ENCODE assay signal across 13 cellular contexts in genomic region chr5:52789867-52790266, GRCh38. TPM values are rescaled to one million over a fixed set of nuclear protein-coding genes. Genes with fewer than 3 reads are reported as not detected.
DNase-seq lines count a peak whose midpoint lies in the region; ATAC-seq and TF ChIP-seq lines count a peak whose summit lies in the region.
"Had no signal": no experiment of that assay in that cellular context is flagged by ENCODE, and none has a peak within 500 bp of the region (broad histone marks: within the 10 kb centered on the region; RNA-seq: fewer than 3 reads in every experiment).

No MANE protein-coding gene starts in this region.

- no peak for TF ChIP-seq EP300 in upper lobe of left lung (IDR thresholded peaks at IDR 0.05)

- DNase-seq in activated naive CD4-positive, alpha-beta T cell treated with anti-CD3 and anti-CD28 coated beads, Interleukin-2, amount 10 ng/mL, durations not matched to agents 7 days and 5 days: no peak
- DNase-seq in upper lobe of left lung: no peak
- no peak for DNase-seq in endodermal cell
- DNase-seq: activated T-cell treated with anti-CD3 and anti-CD28 coated beads, Interleukin-2, amount 50 U/mL, for 72 hours; caudate nucleus; H9 had no signal

- H3K36me3 Mint-ChIP-seq in activated naive CD4-positive, alpha-beta T cell treated with anti-CD3 and anti-CD28 coated beads, Interleukin-2, amount 50 U/mL, for 24 hours: peaks cover 3% of the 10 kb centered on the region
- H3K36me3 Mint-ChIP-seq in activated naive CD4-positive, alpha-beta T cell treated with anti-CD3 and anti-CD28 coated beads, Interleukin-2, amount 10 ng/mL, durations not matched to agents 7 days and 5 days: no peaks in the 10 kb centered on the region
- H3K36me3 Mint-ChIP-seq in activated T-helper 17 cell treated with anti-CD3 and anti-CD28 coated beads, Interleukin-2, amount 50 U/mL, for 72 hours (ENCODE audit: low read depth): no peaks in the 10 kb centered on the region
- H3K36me3 Mint-ChIP-seq in endodermal cell (ENCODE audit: low read depth): no peaks in the 10 kb centered on the region
- H3K36me3 Mint-ChIP-seq: IgD-negative memory B cell had no signal

- peak overlapping the region; percentile 94 for H3K4me3 Mint-ChIP-seq in activated naive CD4-positive, alpha-beta T cell treated with anti-CD3 and anti-CD28 coated beads, Interleukin-2, amount 50 U/mL, for 24 hours
- H3K4me3 Mint-ChIP-seq in activated naive CD4-positive, alpha-beta T cell treated with anti-CD3 and anti-CD28 coated beads, Interleukin-2, amount 10 ng/mL, durations not matched to agents 7 days and 5 days: no peak overlapping the region
- peak overlapping the region; percentile 87 for H3K4me3 Mint-ChIP-seq in activated T-helper 17 cell treated with anti-CD3 and anti-CD28 coated beads, Interleukin-2, amount 50 U/mL, for 72 hours
- H3K4me3 Mint-ChIP-seq in endodermal cell: no peak overlapping the region

- no peaks in the 10 kb centered on the region for H3K9me3 Mint-ChIP-seq in activated naive CD4-positive, alpha-beta T cell treated with anti-CD3 and anti-CD28 coated beads, Interleukin-2, amount 50 U/mL, for 24 hours
- no peaks in the 10 kb centered on the region for H3K9me3 Mint-ChIP-seq in activated naive CD4-positive, alpha-beta T cell treated with anti-CD3 and anti-CD28 coated beads, Interleukin-2, amount 10 ng/mL, durations not matched to agents 7 days and 5 days
- H3K9me3 Mint-ChIP-seq in activated T-helper 17 cell treated with anti-CD3 and anti-CD28 coated beads, Interleukin-2, amount 50 U/mL, for 72 hours: no peaks in the 10 kb centered on the region
- H3K9me3 Mint-ChIP-seq in endodermal cell: no peaks in the 10 kb centered on the region
- H3K9me3 Mint-ChIP-seq: activated T-cell treated with anti-CD3 and anti-CD28 coated beads, Interleukin-2, amount 50 U/mL, for 72 hours had no signal

- H3K9me3 ChIP-seq in mesodermal cell (ENCODE audit: control insufficient read depth, low read length) (no peaks in the 10 kb centered on the region), upper lobe of left lung (no peaks in the 10 kb centered on the region), endodermal cell (ENCODE audit: control insufficient read depth, low read length) (no peaks in the 10 kb centered on the region)

- peaks cover 7% of the 10 kb centered on the region for H3K4me1 ChIP-seq in mesodermal cell (ENCODE audit: control insufficient read depth, insufficient read depth, low read length, poor library complexity, severe bottlenecking)
- H3K4me1 ChIP-seq in upper lobe of left lung: peaks cover 7 to 25% (median 13%) of the 10 kb centered on the region in 4 donors
- H3K4me1 ChIP-seq in endodermal cell (ENCODE audit: control insufficient read depth, insufficient read depth, low read length): no peaks in the 10 kb centered on the region

- H3K4me1 Mint-ChIP-seq in activated naive CD4-positive, alpha-beta T cell treated with anti-CD3 and anti-CD28 coated beads, Interleukin-2, amount 50 U/mL, for 24 hours: peaks cover 40% of the 10 kb centered on the region
- peaks cover 19% of the 10 kb centered on the region for H3K4me1 Mint-ChIP-seq in activated naive CD4-positive, alpha-beta T cell treated with anti-CD3 and anti-CD28 coated beads, Interleukin-2, amount 10 ng/mL, durations not matched to agents 7 days and 5 days
- H3K4me1 Mint-ChIP-seq in activated T-helper 17 cell treated with anti-CD3 and anti-CD28 coated beads, Interleukin-2, amount 50 U/mL, for 72 hours: peaks cover 28% of the 10 kb centered on the region
- peaks cover 7% of the 10 kb centered on the region for H3K4me1 Mint-ChIP-seq in endodermal cell

- no peak for ATAC-seq in activated T-helper 17 cell treated with anti-CD3 and anti-CD28 coated beads, Interleukin-2, amount 50 U/mL, for 72 hours (replicated peaks)
- ATAC-seq in upper lobe of left lung (ENCODE audit: low FRiP score in 2 of 2): no peak
- ATAC-seq in HG03159 (IDR thresholded peaks at IDR 0.05; ENCODE audit: unreplicated experiment): no peak
- ATAC-seq in HG03442 (IDR thresholded peaks at IDR 0.05; ENCODE audit: unreplicated experiment): no peak
- ATAC-seq: activated T-cell treated with anti-CD3 and anti-CD28 coated beads, Interleukin-2, amount 50 U/mL, for 72 hours; left lobe of liver had no signal

- H3K27me3 Mint-ChIP-seq in activated naive CD4-positive, alpha-beta T cell treated with anti-CD3 and anti-CD28 coated beads, Interleukin-2, amount 50 U/mL, for 24 hours: no peaks in the 10 kb centered on the region
- H3K27me3 Mint-ChIP-seq in activated naive CD4-positive, alpha-beta T cell treated with anti-CD3 and anti-CD28 coated beads, Interleukin-2, amount 10 ng/mL, durations not matched to agents 7 days and 5 days: peaks cover 30% of the 10 kb centered on the region
- no peaks in the 10 kb centered on the region for H3K27me3 Mint-ChIP-seq in activated T-helper 17 cell treated with anti-CD3 and anti-CD28 coated beads, Interleukin-2, amount 50 U/mL, for 72 hours
- H3K27me3 Mint-ChIP-seq in endodermal cell (ENCODE audit: insufficient read depth): peaks cover 26% of the 10 kb centered on the region

- WGBS in mesodermal cell (ENCODE audit: insufficient coverage in 2 of 2), 2 experiments: 91 to 100% methylated on average over 2 of the region's 2 CpGs
- WGBS in upper lobe of left lung, 2 donors: 41 to 48% methylated on average over 2 of the region's 2 CpGs
- 96 to 100% methylated on average over 2 of the region's 2 CpGs for WGBS in endodermal cell (ENCODE audit: insufficient coverage in 1 of 2, insufficient read length in 1 of 2), 2 experiments

- H3K9ac ChIP-seq in endodermal cell (ENCODE audit: extremely low read depth, low read length, poor library complexity, severe bottlenecking): no peak overlapping the region

- H3K36me3 ChIP-seq in mesodermal cell (ENCODE audit: control insufficient read depth, insufficient read depth, low read length) (peaks cover 14% of the 10 kb centered on the region), upper lobe of left lung (no peaks in the 10 kb centered on the region), endodermal cell (ENCODE audit: control insufficient read depth, insufficient read depth, low read length) (no peaks in the 10 kb centered on the region)

- CTCF ChIA-PET in activated naive CD4-positive, alpha-beta T cell treated with anti-CD3 and anti-CD28 coated beads, Interleukin-2, amount 10 ng/mL, durations not matched to agents 7 days and 5 days (lab: Charles Lee): interaction anchor here (1.1 to 2.3 kb wide), 4 partner anchors 9 to 96 kb away, joined by 3 to 6 read pairs (median 6); no protein-coding TSS in a partner anchor

- H3K4me3 ChIP-seq in mesodermal cell (ENCODE audit: extremely low read depth, insufficient read depth, low read length, poor library complexity, severe bottlenecking) (peak overlapping the region; percentile 67), upper lobe of left lung (peak overlapping the region in 3 of 4 donors; percentile 51 to 81 (median 71)), endodermal cell (ENCODE audit: low read length) (no peak overlapping the region)

- H3K27ac Mint-ChIP-seq in activated naive CD4-positive, alpha-beta T cell treated with anti-CD3 and anti-CD28 coated beads, Interleukin-2, amount 50 U/mL, for 24 hours: peak overlapping the region; percentile 6
- no peak overlapping the region for H3K27ac Mint-ChIP-seq in activated naive CD4-positive, alpha-beta T cell treated with anti-CD3 and anti-CD28 coated beads, Interleukin-2, amount 10 ng/mL, durations not matched to agents 7 days and 5 days
- H3K27ac Mint-ChIP-seq in activated T-helper 17 cell treated with anti-CD3 and anti-CD28 coated beads, Interleukin-2, amount 50 U/mL, for 72 hours: no peak overlapping the region
- H3K27ac Mint-ChIP-seq in endodermal cell: no peak overlapping the region
- H3K27ac Mint-ChIP-seq: H9, IgD-negative memory B cell had no signal

- H3K27ac ChIP-seq in mesodermal cell (ENCODE audit: low read depth, low read length, severe bottlenecking) (no peak overlapping the region), upper lobe of left lung (peak overlapping the region; percentile 88 to 94 (median 89)), endodermal cell (ENCODE audit: low read depth, low read length) (no peak overlapping the region)

- TF ChIP-seq CTCF in upper lobe of left lung (IDR thresholded peaks at IDR 0.05) (no peak), endodermal cell (conservative IDR thresholded peaks at IDR 0.05) (no peak)

- TF ChIP-seq POLR2A in upper lobe of left lung (IDR thresholded peaks at IDR 0.05): no peak

- H3K27me3 ChIP-seq in upper lobe of left lung (no peaks in the 10 kb centered on the region), endodermal cell (ENCODE audit: control insufficient read depth, insufficient read depth, low read length, poor library complexity, severe bottlenecking) (peaks cover 28% of the 10 kb centered on the region)

RNA-seq across cellular contexts. Expression of gene ITGA1, which starts 2.2 kb away (rescaled TPM):
- total RNA-seq in activated T-helper 17 cell treated with anti-CD3 and anti-CD28 coated beads, Interleukin-2, amount 50 U/mL, for 72 hours: 10 to 100 TPM in 1 of 2 donors, 1 to 10 TPM in 1; 3.1 to 14.9 TPM
- polyA plus RNA-seq in mesodermal cell (2013, experiment 1 of 2): 146 TPM
- polyA plus RNA-seq in mesodermal cell (2013, experiment 2 of 2): 144 TPM
- 100 to 1,000 TPM in 1 of 6 donors, 10 to 100 TPM in 5; 19.9 to 134 (median 60.8) TPM for total RNA-seq in upper lobe of left lung
- total RNA-seq in endodermal cell: 1 to 10 TPM in 1 of 2 donors, under 1 TPM in 1; 0.33 to 3.5 TPM
- polyA plus RNA-seq in endodermal cell (2013, experiment 1 of 2): 2.6 TPM
- 3.4 TPM for polyA plus RNA-seq in endodermal cell (2013, experiment 2 of 2)
- polyA plus RNA-seq: IgD-negative memory B cell had no signal

RNA-seq across cellular contexts. Expression of gene PELO, which starts 2.2 kb away (rescaled TPM):
- total RNA-seq in activated T-helper 17 cell treated with anti-CD3 and anti-CD28 coated beads, Interleukin-2, amount 50 U/mL, for 72 hours: 10 to 100 TPM; 22.9 to 35.0 TPM
- polyA plus RNA-seq in mesodermal cell (2013, experiment 1 of 2): 39.8 TPM
- polyA plus RNA-seq in mesodermal cell (2013, experiment 2 of 2): 29.9 TPM
- 10 to 100 TPM; 15.0 to 42.3 (median 28.7) TPM for total RNA-seq in upper lobe of left lung
- total RNA-seq in endodermal cell: 10 to 100 TPM; 10.2 to 14.9 TPM
- 10.6 TPM for polyA plus RNA-seq in endodermal cell (2013, experiment 1 of 2)
- polyA plus RNA-seq in endodermal cell (2013, experiment 2 of 2): 9.8 TPM

Comparison
In these comparisons a context has a peak if more than half of its experiments do, and no peak if none do; other contexts are left out.
1. H3K4me3 Mint-ChIP-seq: peak in activated naive CD4-positive, alpha-beta T cell treated with anti-CD3 and anti-CD28 coated beads, Interleukin-2, amount 50 U/mL, for 24 hours (single experiment) and activated T-helper 17 cell treated with anti-CD3 and anti-CD28 coated beads, Interleukin-2, amount 50 U/mL, for 72 hours (single experiment); none in activated naive CD4-positive, alpha-beta T cell treated with anti-CD3 and anti-CD28 coated beads, Interleukin-2, amount 10 ng/mL, durations not matched to agents 7 days and 5 days (single experiment) and endodermal cell (single experiment).
2. H3K27ac ChIP-seq: peak in upper lobe of left lung (4 of 4); none in mesodermal cell (single experiment) and endodermal cell (single experiment).